31 cellular contexts compared by ENCODE assay signal in genomic region chr11:124441081-124441480, GRCh38. TPM values are rescaled to one million over a fixed set of nuclear protein-coding genes. Genes with fewer than 3 reads are reported as not detected.
DNase-seq lines count a peak whose midpoint lies in the region; ATAC-seq, FAIRE-seq and TF ChIP-seq lines count a peak whose summit lies in the region.
"Had no signal": no experiment of that assay in that cellular context is flagged by ENCODE, and none has a peak within 500 bp of the region (broad histone marks: within the 10 kb centered on the region; RNA-seq: fewer than 3 reads in every experiment).

No MANE protein-coding gene starts in this region.

- intact Hi-C loops in K562 (cut with micrococcal nuclease) = no loop called here
- intact Hi-C loops in colonic mucosa (cut with DNase I) = no loop called here

- H3K36me3 ChIP-seq in GM23338 (ENCODE audit: insufficient read depth) (no peaks in the 10 kb centered on the region), H7 (replicated peaks; ENCODE audit: control insufficient read depth, insufficient read depth, low read length) (no peaks in the 10 kb centered on the region), K562 (ENCODE audit: control insufficient read depth, insufficient read depth, low read length) (no peaks in the 10 kb centered on the region), neural progenitor cell (no peaks in the 10 kb centered on the region), colonic mucosa (no peaks in the 10 kb centered on the region)
- H3K36me3 ChIP-seq: BE2C, BLaER1 had no signal

- H3K27me3 Mint-ChIP-seq in GM23338 (ENCODE audit: insufficient read depth, low read depth, poor library complexity) (peaks cover 1% of the 10 kb centered on the region), neural progenitor cell (ENCODE audit: insufficient read depth, low read depth) (peaks cover 2% of the 10 kb centered on the region)

- H3K79me2 ChIP-seq in GM23338 (replicated peaks; ENCODE audit: insufficient read depth) (no peaks in the 10 kb centered on the region), K562 (ENCODE audit: control insufficient read depth, insufficient read depth, low read length) (no peaks in the 10 kb centered on the region), neural progenitor cell (ENCODE audit: low read depth) (no peaks in the 10 kb centered on the region)

- H3K4me3 ChIP-seq in GM23338 = no peak overlapping the region
- H3K4me3 ChIP-seq in H7 (ENCODE audit: insufficient read depth, low read depth, low read length) = no peak overlapping the region
- no peak overlapping the region for H3K4me3 ChIP-seq in K562
- no peak overlapping the region for H3K4me3 ChIP-seq in neural progenitor cell
- no peak overlapping the region for H3K4me3 ChIP-seq in colonic mucosa
- H3K4me3 ChIP-seq: BLaER1 had no signal

- CTCF ChIA-PET in K562 (lab: Yijun Ruan, JAX; ENCODE audit: low intra/inter-chr PET ratio) = no interaction called here

- H4K20me1 ChIP-seq in GM23338 (replicated peaks; ENCODE audit: insufficient read depth) (no peaks in the 10 kb centered on the region), K562 (replicated peaks; ENCODE audit: control insufficient read depth, insufficient read depth, low read length) (no peaks in the 10 kb centered on the region), neural progenitor cell (ENCODE audit: low read depth) (no peaks in the 10 kb centered on the region)
- H4K20me1 ChIP-seq: BLaER1 had no signal

- no peak for TF ChIP-seq RAD21 in K562 (CRISPR knock-in tag; conservative IDR thresholded peaks at IDR 0.05 in 1 of 2, IDR thresholded peaks at IDR 0.05 in 1 of 2)

- no peaks in the 10 kb centered on the region for H3K4me1 ChIP-seq in GM23338 (ENCODE audit: insufficient read depth)
- peaks cover 0 to 17% of the 10 kb centered on the region in 2 experiments; a peak in 2 of 5 replicates for H3K4me1 ChIP-seq in K562 (replicated peaks in 1 of 2; ENCODE audit: control insufficient read depth in 2 of 2, insufficient read depth in 2 of 2, low read length in 2 of 2)
- H3K4me1 ChIP-seq in neural progenitor cell = no peaks in the 10 kb centered on the region
- no peaks in the 10 kb centered on the region for H3K4me1 ChIP-seq in colonic mucosa
- H3K4me1 ChIP-seq: BLaER1 had no signal

- H3K9me3 Mint-ChIP-seq in GM23338 (no peaks in the 10 kb centered on the region), neural progenitor cell (no peaks in the 10 kb centered on the region)

- no peak overlapping the region for H3K4me3 Mint-ChIP-seq in GM23338
- H3K4me3 Mint-ChIP-seq in neural progenitor cell = no peak overlapping the region
- H3K4me3 Mint-ChIP-seq: CD14-positive monocyte; CD4-positive, alpha-beta memory T cell; CD4-positive, CD25-positive, alpha-beta regulatory T cell; CD8-positive, alpha-beta memory T cell had no signal

- 64% methylated on average over 3 of the region's 5 CpGs for WGBS in K562 (ENCODE audit: insufficient coverage, low coverage, missing lambda C conversion rate)

- H3K9me2 ChIP-seq in GM23338 (ENCODE audit: insufficient read depth) = peaks cover 9% of the 10 kb centered on the region

- H3K27ac Mint-ChIP-seq in GM23338 = 0 out of 2 replicates have a peak overlapping the region, but pooled peaks have one; percentile 2
- peak overlapping the region; percentile 43 for H3K27ac Mint-ChIP-seq in neural progenitor cell
- H3K27ac Mint-ChIP-seq: CD14-positive monocyte; CD4-positive, alpha-beta memory T cell; CD4-positive, CD25-positive, alpha-beta regulatory T cell; CD8-positive, alpha-beta memory T cell had no signal

- POLR2A ChIA-PET in K562 (lab: Yijun Ruan, JAX) = interaction anchor here (0.6 to 2.3 kb wide), 2 partner anchors 29 to 379 kb away, joined by 4 to 7 read pairs; no protein-coding TSS in a partner anchor

- ATAC-seq in GM23338 (no peak), K562 (no peak)

- H3K9me1 ChIP-seq in K562 (ENCODE audit: control insufficient read depth, insufficient read depth, low read length) = no peaks in the 10 kb centered on the region

- H3K27me3 ChIP-seq in GM23338 (ENCODE audit: insufficient read depth) (no peaks in the 10 kb centered on the region), H7 (ENCODE audit: control insufficient read depth, insufficient read depth, low read length) (no peaks in the 10 kb centered on the region), K562 (ENCODE audit: control insufficient read depth in 2 of 2, insufficient read depth in 2 of 2, low read length in 2 of 2) (no peaks in the 10 kb centered on the region), neural progenitor cell (peaks cover 15% of the 10 kb centered on the region), colonic mucosa (no peaks in the 10 kb centered on the region)
- H3K27me3 ChIP-seq: BE2C, BLaER1 had no signal

- H3K4me1 Mint-ChIP-seq in GM23338 (no peaks in the 10 kb centered on the region), neural progenitor cell (peaks cover 14% of the 10 kb centered on the region)
- H3K4me1 Mint-ChIP-seq: CD14-positive monocyte; CD4-positive, alpha-beta memory T cell; CD4-positive, CD25-positive, alpha-beta regulatory T cell; CD8-positive, alpha-beta memory T cell had no signal

- DNase-seq in GM23338 (ENCODE audit: low spot score) (peak; percentile 17), H7 (peak; percentile 7), K562 (ENCODE audit: extremely low read depth in 1 of 4, low spot score in 3 of 4) (no peak), neural progenitor cell (ENCODE audit: low spot score) (no peak), colonic mucosa (no peak), activated T-cell treated with anti-CD3 and anti-CD28 coated beads for 4 hours (no peak), NCI-H1105 treated with DMSO at 0.1 percent for 48 hours (lab: John Stamatoyannopoulos, UW) (no peak)
- DNase-seq: 8988T; ACHN; C1 segment of cervical spinal cord; CD4-positive, alpha-beta memory T cell; CD4-positive, CD25-positive, alpha-beta regulatory T cell; CD8-positive, alpha-beta memory T cell; COR-L47; DMS 273 treated with DMSO at 0.1 percent for 48 hours; DMS153; DMS53; DMS79; DND-41; EL; GDM1 had no signal

- TF ChIP-seq POLR2A in K562 (conservative IDR thresholded peaks at IDR 0.05) = no peak

- H3F3A ChIP-seq in GM23338 (replicated peaks; ENCODE audit: low read depth) (no peaks in the 10 kb centered on the region), neural progenitor cell (ENCODE audit: low read depth) (no peaks in the 10 kb centered on the region)

- no peak overlapping the region for H3K4me2 ChIP-seq in GM23338
- peak overlapping the region; percentile 58 for H3K4me2 ChIP-seq in K562 (ENCODE audit: insufficient read depth, low read length)
- no peak overlapping the region for H3K4me2 ChIP-seq in neural progenitor cell
- H3K4me2 ChIP-seq: BLaER1 had no signal

- TF ChIP-seq CTCF in GM23338 (conservative IDR thresholded peaks at IDR 0.05; ENCODE audit: low read depth in 2 of 2) (no peak), K562 (IDR thresholded peaks at IDR 0.05 in 2 of 3, conservative IDR thresholded peaks at IDR 0.05 in 1 of 3; ENCODE audit: insufficient read depth in 2 of 3, low read depth in 1 of 3, low read length in 3 of 3) (no peak), neural progenitor cell (IDR thresholded peaks at IDR 0.05) (no peak), colonic mucosa (IDR thresholded peaks at IDR 0.05) (no peak)

- no peaks in the 10 kb centered on the region for H3K36me3 Mint-ChIP-seq in GM23338 (ENCODE audit: low read depth)
- H3K36me3 Mint-ChIP-seq in neural progenitor cell = no peaks in the 10 kb centered on the region
- H3K36me3 Mint-ChIP-seq: CD14-positive monocyte; CD4-positive, alpha-beta memory T cell; CD4-positive, CD25-positive, alpha-beta regulatory T cell; CD8-positive, alpha-beta memory T cell had no signal

- H3K27ac ChIP-seq in GM23338 (ENCODE audit: low read depth) (no peak overlapping the region), K562 (ENCODE audit: extremely low read depth, low read depth, low read length) (no peak overlapping the region; the same call in 2 of the 3 replicates), neural progenitor cell (no peak overlapping the region), colonic mucosa (no peak overlapping the region)
- H3K27ac ChIP-seq: BLaER1 had no signal

- FAIRE-seq in K562 (lab: Jason Lieb, UNC) = no peak
- FAIRE-seq: A204.1, GM12891, GM19239 had no signal

- H3K9me3 ChIP-seq in K562 (replicated peaks; ENCODE audit: control insufficient read depth, insufficient read depth, low read depth, low read length) = no peaks in the 10 kb centered on the region
- no peaks in the 10 kb centered on the region for H3K9me3 ChIP-seq in neural progenitor cell (ENCODE audit: low read depth)
- H3K9me3 ChIP-seq in colonic mucosa = no peaks in the 10 kb centered on the region
- H3K9me3 ChIP-seq: BE2C, BLaER1 had no signal

- H3K9ac ChIP-seq in K562 (ENCODE audit: insufficient read depth in 1 of 2, low read depth in 2 of 2, low read length in 2 of 2) (no peak overlapping the region), neural progenitor cell (no peak overlapping the region), colonic mucosa (ENCODE audit: low read depth in 2 of 2, low read length in 2 of 2) (no peak overlapping the region)
- H3K9ac ChIP-seq: BLaER1 had no signal

- in situ Hi-C loops in K562 (cut with MboI) = no loop called here

- no peak for TF ChIP-seq EP300 in K562 (IDR thresholded peaks at IDR 0.05; ENCODE audit: low read length)

- peak overlapping the region; percentile 59 for H2AFZ ChIP-seq in GM23338
- peak overlapping the region; percentile 5; the same call in 1 of the 2 replicates for H2AFZ ChIP-seq in K562 (ENCODE audit: low read depth, low read length)
- no peak overlapping the region for H2AFZ ChIP-seq in neural progenitor cell (replicated peaks)

- BruUV-seq in K562 (replicated peaks; lab: Mats Ljungman, UMichigan) = no TSS peak

RNA-seq across cellular contexts. Expression of gene OR8B8, which starts 4.4 kb away (rescaled TPM):
- not detected in 2 replicates for total RNA-seq in GM23338 (2014; rRNA removed; shearing (Covaris generic))
- not detected in 2 replicates for polyA plus RNA-seq in GM23338 (2016; fragmentation: Nextera tagmentation; extraction: Ambion mirVana)
- not detected in 2 replicates for total RNA-seq in H7 (2014; rRNA removed; shearing (Covaris generic))
- 0.11 TPM in 1 of 2 replicates, not detected in the other for total RNA-seq in K562 (2011; cell fraction: chromatin; rRNA removed; ENCODE audit: low replicate concordance)
- total RNA-seq in K562 (2011; cell fraction: nucleolus; rRNA removed) = not detected in 2 replicates
- not detected in 2 replicates for total RNA-seq in K562 (2011; cell fraction: nucleoplasm; rRNA removed)
- total RNA-seq in K562 (2014; rRNA removed) = not detected in 2 replicates
- total RNA-seq in K562 (2014; rRNA removed; fragmentation: Illumina TruSeq; extraction: Trizol) = not detected in 2 replicates
- total RNA-seq in K562 (2015; rRNA removed; fragmentation: Illumina TruSeq; extraction: Trizol) = not detected in 2 replicates
- not detected in 2 replicates for total RNA-seq in K562 (2021)
- polyA plus RNA-seq in K562 (2011; rRNA removed) = not detected in 2 replicates
- polyA plus RNA-seq in K562 (2011; cell fraction: cytosol; rRNA removed) = not detected in 2 replicates
- polyA plus RNA-seq in K562 (2011; cell fraction: nucleus; rRNA removed) = not detected in 2 replicates
- polyA plus RNA-seq in K562 (2012) = 0.09 TPM in 1 of 2 replicates, not detected in the other
- not detected in 2 replicates for polyA plus RNA-seq in K562 (2014; fragmentation: Illumina TruSeq; extraction: Trizol)
- polyA plus RNA-seq in K562 (2014; fragmentation: Nextera tagmentation; extraction: Ambion mirVana) = under 1 TPM in 1 of 2 experiments, not detected in 1; 0.18 TPM
- polyA plus RNA-seq in K562 (2014; rRNA removed) = not detected in 2 replicates
- not detected in 2 replicates for polyA minus RNA-seq in K562 (2011; rRNA and poly(A)+ RNA removed)
- not detected in 2 replicates for polyA minus RNA-seq in K562 (2011; cell fraction: cytosol; rRNA and poly(A)+ RNA removed)
- polyA minus RNA-seq in K562 (2011; cell fraction: nucleus; rRNA and poly(A)+ RNA removed) = not detected in 2 replicates
- total RNA-seq in neural progenitor cell (ENCODE audit: low replicate concordance) = not detected in 2 replicates
- total RNA-seq in colonic mucosa = not detected
- total RNA-seq: A673; CD4-positive, alpha-beta memory T cell; CD4-positive, CD25-positive, alpha-beta regulatory T cell; CD8-positive, alpha-beta memory T cell; Daoy; G401 had no signal
- polyA plus RNA-seq: AG04450; CD14-positive monocyte; CD4-positive, alpha-beta memory T cell; CD4-positive, CD25-positive, alpha-beta regulatory T cell; CD8-positive, alpha-beta memory T cell had no signal

RNA-seq across cellular contexts. Expression of gene OR8B4, which starts 16.4 kb away (rescaled TPM):
- not detected in 2 replicates for total RNA-seq in GM23338 (2014; rRNA removed; shearing (Covaris generic))
- polyA plus RNA-seq in GM23338 (2016; fragmentation: Nextera tagmentation; extraction: Ambion mirVana) (not detected in 2 replicates), K562 (2011; rRNA removed) (not detected in 2 replicates), K562 (2014; fragmentation: Illumina TruSeq; extraction: Trizol) (not detected in 2 replicates), K562 (2014; fragmentation: Nextera tagmentation; extraction: Ambion mirVana) (not detected), K562 (2014; rRNA removed) (not detected in 2 replicates)
- not detected in 2 replicates for total RNA-seq in H7 (2014; rRNA removed; shearing (Covaris generic))
- total RNA-seq in K562 (2011; cell fraction: chromatin; rRNA removed; ENCODE audit: low replicate concordance) = not detected in 2 replicates
- not detected in 2 replicates for total RNA-seq in K562 (2011; cell fraction: nucleolus; rRNA removed)
- not detected in 2 replicates for total RNA-seq in K562 (2011; cell fraction: nucleoplasm; rRNA removed)
- total RNA-seq in K562 (2014; rRNA removed) (not detected in 2 replicates), K562 (2014; rRNA removed; fragmentation: Illumina TruSeq; extraction: Trizol) (not detected in 2 replicates), K562 (2015; rRNA removed; fragmentation: Illumina TruSeq; extraction: Trizol) (not detected in 2 replicates), K562 (2021) (not detected in 2 replicates), neural progenitor cell (ENCODE audit: low replicate concordance) (not detected in 2 replicates), colonic mucosa (not detected)
- not detected in 2 replicates for polyA plus RNA-seq in K562 (2011; cell fraction: cytosol; rRNA removed)
- polyA plus RNA-seq in K562 (2011; cell fraction: nucleus; rRNA removed) = not detected in 2 replicates
- 0.10 TPM in 1 of 2 replicates, not detected in the other for polyA plus RNA-seq in K562 (2012)
- polyA minus RNA-seq in K562 (2011; rRNA and poly(A)+ RNA removed) = not detected in 2 replicates
- not detected in 2 replicates for polyA minus RNA-seq in K562 (2011; cell fraction: cytosol; rRNA and poly(A)+ RNA removed)
- not detected in 2 replicates for polyA minus RNA-seq in K562 (2011; cell fraction: nucleus; rRNA and poly(A)+ RNA removed)
- total RNA-seq: A673; CD4-positive, alpha-beta memory T cell; CD4-positive, CD25-positive, alpha-beta regulatory T cell; CD8-positive, alpha-beta memory T cell; Daoy; G401 had no signal
- polyA plus RNA-seq: AG04450; CD14-positive monocyte; CD4-positive, alpha-beta memory T cell; CD4-positive, CD25-positive, alpha-beta regulatory T cell; CD8-positive, alpha-beta memory T cell had no signal

RNA-seq across cellular contexts. Expression of gene OR8B3, which starts 42.3 kb away (rescaled TPM):
- total RNA-seq in GM23338 (2014; rRNA removed; shearing (Covaris generic)) = not detected in 2 replicates
- polyA plus RNA-seq in GM23338 (2016; fragmentation: Nextera tagmentation; extraction: Ambion mirVana) (not detected in 2 replicates), K562 (2011; rRNA removed) (not detected in 2 replicates), K562 (2014; fragmentation: Illumina TruSeq; extraction: Trizol) (not detected in 2 replicates), K562 (2014; fragmentation: Nextera tagmentation; extraction: Ambion mirVana) (under 1 TPM in 1 of 2 experiments, not detected in 1; 0.13 TPM), K562 (2014; rRNA removed) (not detected in 2 replicates)
- not detected in 2 replicates for total RNA-seq in H7 (2014; rRNA removed; shearing (Covaris generic))
- total RNA-seq in K562 (2011; cell fraction: chromatin; rRNA removed; ENCODE audit: low replicate concordance) = not detected in 2 replicates
- total RNA-seq in K562 (2011; cell fraction: nucleolus; rRNA removed) = not detected in 2 replicates
- total RNA-seq in K562 (2011; cell fraction: nucleoplasm; rRNA removed) = not detected in 2 replicates
- total RNA-seq in K562 (2014; rRNA removed) (not detected in 2 replicates), K562 (2014; rRNA removed; fragmentation: Illumina TruSeq; extraction: Trizol) (not detected in 2 replicates), K562 (2015; rRNA removed; fragmentation: Illumina TruSeq; extraction: Trizol) (not detected in 2 replicates), K562 (2021) (not detected in 2 replicates), neural progenitor cell (ENCODE audit: low replicate concordance) (not detected in 2 replicates), colonic mucosa (not detected)
- not detected in 2 replicates for polyA plus RNA-seq in K562 (2011; cell fraction: cytosol; rRNA removed)
- not detected in 2 replicates for polyA plus RNA-seq in K562 (2011; cell fraction: nucleus; rRNA removed)
- 0.07 TPM in 1 of 2 replicates, not detected in the other for polyA plus RNA-seq in K562 (2012)
- not detected in 2 replicates for polyA minus RNA-seq in K562 (2011; rRNA and poly(A)+ RNA removed)
- polyA minus RNA-seq in K562 (2011; cell fraction: cytosol; rRNA and poly(A)+ RNA removed) = not detected in 2 replicates
- not detected in 2 replicates for polyA minus RNA-seq in K562 (2011; cell fraction: nucleus; rRNA and poly(A)+ RNA removed)
- total RNA-seq: A673; CD4-positive, alpha-beta memory T cell; CD4-positive, CD25-positive, alpha-beta regulatory T cell; CD8-positive, alpha-beta memory T cell; Daoy; G401 had no signal
- polyA plus RNA-seq: AG04450; CD14-positive monocyte; CD4-positive, alpha-beta memory T cell; CD4-positive, CD25-positive, alpha-beta regulatory T cell; CD8-positive, alpha-beta memory T cell had no signal

RNA-seq across cellular contexts. Expression of gene OR8B2, which starts 56.8 kb away (rescaled TPM):
- not detected in 2 replicates for total RNA-seq in GM23338 (2014; rRNA removed; shearing (Covaris generic))
- polyA plus RNA-seq in GM23338 (2016; fragmentation: Nextera tagmentation; extraction: Ambion mirVana) (not detected in 2 replicates), K562 (2011; rRNA removed) (not detected in 2 replicates), K562 (2014; fragmentation: Illumina TruSeq; extraction: Trizol) (not detected in 2 replicates), K562 (2014; fragmentation: Nextera tagmentation; extraction: Ambion mirVana) (under 1 TPM in 1 of 2 experiments, not detected in 1; 0.56 TPM), K562 (2014; rRNA removed) (not detected in 2 replicates)
- total RNA-seq in H7 (2014; rRNA removed; shearing (Covaris generic)) = not detected in 2 replicates
- not detected in 2 replicates for total RNA-seq in K562 (2011; cell fraction: chromatin; rRNA removed; ENCODE audit: low replicate concordance)
- total RNA-seq in K562 (2011; cell fraction: nucleolus; rRNA removed) = not detected in 2 replicates
- total RNA-seq in K562 (2011; cell fraction: nucleoplasm; rRNA removed) = not detected in 2 replicates
- total RNA-seq in K562 (2014; rRNA removed) (not detected in 2 replicates), K562 (2014; rRNA removed; fragmentation: Illumina TruSeq; extraction: Trizol) (not detected in 2 replicates), K562 (2015; rRNA removed; fragmentation: Illumina TruSeq; extraction: Trizol) (not detected in 2 replicates), K562 (2021) (not detected in 2 replicates), neural progenitor cell (ENCODE audit: low replicate concordance) (not detected in 2 replicates), colonic mucosa (not detected)
- not detected in 2 replicates for polyA plus RNA-seq in K562 (2011; cell fraction: cytosol; rRNA removed)
- polyA plus RNA-seq in K562 (2011; cell fraction: nucleus; rRNA removed) = not detected in 2 replicates
- 0.14 TPM in 1 of 2 replicates, not detected in the other for polyA plus RNA-seq in K562 (2012)
- not detected in 2 replicates for polyA minus RNA-seq in K562 (2011; rRNA and poly(A)+ RNA removed)
- not detected in 2 replicates for polyA minus RNA-seq in K562 (2011; cell fraction: cytosol; rRNA and poly(A)+ RNA removed)
- polyA minus RNA-seq in K562 (2011; cell fraction: nucleus; rRNA and poly(A)+ RNA removed) = not detected in 2 replicates
- total RNA-seq: A673; CD4-positive, alpha-beta memory T cell; CD4-positive, CD25-positive, alpha-beta regulatory T cell; CD8-positive, alpha-beta memory T cell; Daoy; G401 had no signal
- polyA plus RNA-seq: AG04450; CD14-positive monocyte; CD4-positive, alpha-beta memory T cell; CD4-positive, CD25-positive, alpha-beta regulatory T cell; CD8-positive, alpha-beta memory T cell had no signal

Comparison
In these comparisons a context has a peak if more than half of its experiments do, and no peak if none do; other contexts are left out.
1. DNase-seq: peak in GM23338 (single experiment) and H7 (single experiment); none in K562 (0 of 4), neural progenitor cell (single experiment), colonic mucosa (single experiment), activated T-cell treated with anti-CD3 and anti-CD28 coated beads for 4 hours (single experiment) and NCI-H1105 treated with DMSO at 0.1 percent for 48 hours (single experiment).